In the genomic region with DNA sequence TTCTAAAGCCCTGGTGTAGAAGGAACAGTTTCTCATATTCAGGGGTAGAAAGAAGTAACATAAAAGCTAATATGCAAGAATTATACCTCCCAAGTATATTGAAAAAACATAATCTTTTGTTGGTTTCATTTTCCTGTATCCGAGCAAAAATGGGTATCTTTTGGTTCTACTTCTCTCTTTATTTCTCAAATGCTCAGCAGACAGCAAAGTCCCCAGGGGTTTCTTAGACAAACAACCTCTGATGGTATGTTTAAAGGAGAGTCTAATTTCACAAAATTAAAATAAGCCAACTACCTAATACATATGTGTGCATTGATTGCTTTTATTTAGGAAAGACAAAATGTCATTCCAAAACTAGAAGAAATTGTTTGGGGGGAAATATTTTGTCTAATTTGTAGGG, we compare ENCODE assay signal across 26 cellular contexts.
"Had no signal": no experiment of that assay in that cellular context is flagged by ENCODE, and none has a peak within 500 bp of the region (broad histone marks: within the 10 kb centered on the region; RNA-seq: fewer than 3 reads in every experiment).

No MANE protein-coding gene starts in this region.

- H3K4me2 ChIP-seq: hepatocyte, neural progenitor cell, smooth muscle cell had no signal

- H3K4me1 Mint-ChIP-seq: stimulated activated effector memory CD8-positive, alpha-beta T cell treated with anti-CD3 and anti-CD28 coated beads, Interleukin-12 subunit alpha, Interleukin-12 subunit beta, amount 100 ng/mL, for 72 hours had no signal

- H3K36me3 Mint-ChIP-seq: naive B cell; natural killer cell treated with Interleukin-12 subunit alpha and Interleukin-12 subunit beta and Interleukin-15 and Interleukin-18, amount 100 ng/mL, for 72 hours; neural progenitor cell; stimulated activated effector memory CD8-positive, alpha-beta T cell treated with anti-CD3 and anti-CD28 coated beads, Interleukin-12 subunit alpha, Interleukin-12 subunit beta, amount 100 ng/mL, for 72 hours had no signal

- DNase-seq: dorsolateral prefrontal cortex; effector CD4-positive, alpha-beta T cell; heart left ventricle; kidney; mesenchymal stem cell; mucosa of descending colon; naive B cell; stimulated activated CD4-positive, alpha-beta T cell treated with anti-CD3 and anti-CD28 coated beads, Interleukin-12 subunit alpha, Interleukin-12 subunit beta, amount 100 ng/mL, for 4 hours; stimulated activated CD4-positive, alpha-beta T cell treated with anti-CD3 and anti-CD28 coated beads, Interleukin-1b, Interleukin-23, amount 100 ng/mL, for 48 hours; stimulated activated CD4-positive, alpha-beta T cell treated with anti-CD3 and anti-CD28 coated beads, Interleukin-4, amount 100 ng/mL, for 1 hour; stimulated activated naive CD8-positive, alpha-beta T cell treated with anti-CD3 and anti-CD28 coated beads, Interleukin-15, Interleukin-2, amounts not matched to agents 100 U/mL and 50 U/mL, for 24 hours; substantia nigra; testis; tibial artery had no signal

- H3K9me3 ChIP-seq: heart left ventricle, mucosa of descending colon, prostate gland, right atrium auricular region, testis, tibial artery had no signal

- H3K27me3 ChIP-seq: heart left ventricle, hepatocyte, neural progenitor cell, right atrium auricular region, testis, tibial artery had no signal

- H3K27ac Mint-ChIP-seq: mesothelial cell of epicardium; natural killer cell treated with Interleukin-12 subunit alpha and Interleukin-12 subunit beta and Interleukin-15 and Interleukin-18, amount 100 ng/mL, for 72 hours; neural progenitor cell; stimulated activated effector memory CD8-positive, alpha-beta T cell treated with anti-CD3 and anti-CD28 coated beads, Interleukin-12 subunit alpha, Interleukin-12 subunit beta, amount 100 ng/mL, for 72 hours; type B pancreatic cell had no signal

- H3K4me1 ChIP-seq: prostate gland, testis, tibial artery had no signal

- H3K4me3 ChIP-seq: dorsolateral prefrontal cortex, heart left ventricle, hepatocyte, lung, mucosa of descending colon, neural progenitor cell, prostate gland, right atrium auricular region, smooth muscle cell, testis, tibial artery had no signal

- H3K27ac ChIP-seq: dorsolateral prefrontal cortex, heart left ventricle, hepatocyte, neural progenitor cell, prostate gland, right atrium auricular region, testis, tibial artery had no signal

- ATAC-seq: heart left ventricle; left lobe of liver; mucosa of descending colon; natural killer cell treated with Interleukin-12 subunit alpha and Interleukin-12 subunit beta and Interleukin-15 and Interleukin-18, amount 100 ng/mL, for 72 hours; sciatic nerve; stimulated activated effector memory CD8-positive, alpha-beta T cell treated with anti-CD3 and anti-CD28 coated beads, Interleukin-12 subunit alpha, Interleukin-12 subunit beta, amount 100 ng/mL, for 72 hours; stimulated activated naive CD8-positive, alpha-beta T cell treated with anti-CD3 and anti-CD28 coated beads, Interleukin-15, Interleukin-2, amounts not matched to agents 100 U/mL and 50 U/mL, for 24 hours had no signal

- H3K4me3 Mint-ChIP-seq: mesothelial cell of epicardium; naive B cell; natural killer cell treated with Interleukin-12 subunit alpha and Interleukin-12 subunit beta and Interleukin-15 and Interleukin-18, amount 100 ng/mL, for 72 hours; neural progenitor cell; stimulated activated effector memory CD8-positive, alpha-beta T cell treated with anti-CD3 and anti-CD28 coated beads, Interleukin-12 subunit alpha, Interleukin-12 subunit beta, amount 100 ng/mL, for 72 hours; type B pancreatic cell had no signal

- H3K27me3 Mint-ChIP-seq: type B pancreatic cell had no signal

- H3K9ac ChIP-seq: neural progenitor cell had no signal

- H2AFZ ChIP-seq: hepatocyte, neural progenitor cell had no signal

- H3K36me3 ChIP-seq: heart left ventricle, neural progenitor cell, prostate gland, right atrium auricular region, tibial artery had no signal

- H3K79me2 ChIP-seq: hepatocyte had no signal

- H3K9me3 Mint-ChIP-seq: natural killer cell treated with Interleukin-12 subunit alpha and Interleukin-12 subunit beta and Interleukin-15 and Interleukin-18, amount 100 ng/mL, for 72 hours; stimulated activated effector memory CD8-positive, alpha-beta T cell treated with anti-CD3 and anti-CD28 coated beads, Interleukin-12 subunit alpha, Interleukin-12 subunit beta, amount 100 ng/mL, for 72 hours had no signal
